8 cellular contexts compared by ENCODE assay signal in the genomic region with DNA sequence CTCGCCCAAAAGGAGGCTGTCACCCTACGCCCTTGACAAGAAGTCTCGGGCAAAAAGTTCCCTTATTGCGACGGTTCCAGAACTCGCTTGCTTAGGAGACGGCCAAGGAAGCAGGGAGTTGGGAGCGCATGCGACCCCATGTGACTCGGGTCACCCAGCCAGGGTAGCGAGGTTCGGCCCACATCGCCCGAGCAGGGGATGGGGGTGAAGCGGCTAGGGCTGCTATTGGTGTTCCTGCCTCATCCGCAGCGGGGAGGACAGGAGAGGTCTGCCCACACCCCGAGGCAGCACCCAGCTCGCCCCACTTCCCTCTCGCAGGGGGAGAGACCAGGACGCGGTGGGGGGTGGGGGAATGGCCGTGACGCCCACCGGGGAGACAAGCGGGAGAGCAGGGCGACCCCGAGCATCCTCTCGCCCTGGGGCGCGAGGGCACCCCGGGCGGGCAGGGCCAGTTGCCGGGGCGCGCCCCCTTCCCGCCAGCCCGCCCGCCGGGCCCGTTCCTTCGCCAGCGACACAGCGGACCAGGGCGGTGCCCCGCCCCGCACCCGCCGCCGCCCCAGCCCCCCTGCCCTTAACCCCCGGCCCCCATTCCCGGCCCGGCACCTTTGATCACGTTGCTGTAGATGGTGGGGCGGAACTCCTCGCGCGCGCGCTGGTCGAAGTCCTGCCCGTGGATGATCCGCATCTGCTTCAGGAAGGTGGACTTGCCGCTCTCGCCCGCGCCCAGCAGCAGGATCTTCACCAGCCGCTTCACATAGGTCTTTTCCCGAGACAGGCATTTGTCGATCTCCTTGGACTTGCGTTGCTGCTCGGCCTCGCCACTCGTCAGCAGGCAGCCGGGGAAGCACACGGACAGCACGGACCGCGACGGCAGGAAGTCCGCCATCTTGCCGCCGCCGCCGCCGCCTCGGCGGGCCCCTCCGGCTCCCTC. TPM values are rescaled to one million over a fixed set of nuclear protein-coding genes. Genes with fewer than 3 reads are reported as not detected.
DNase-seq lines count a peak whose midpoint lies in the region; ATAC-seq and TF ChIP-seq lines count a peak whose summit lies in the region.

No MANE protein-coding gene starts in this region.

- POLR2A ChIA-PET in RWPE1 (lab: Yijun Ruan, JAX; ENCODE audit: low non-redundant PET), result interaction anchor here (0.6 to 1.0 kb wide), 6 partner anchors 37 to 1111 kb away, joined by 3 to 5 read pairs (median 3); no protein-coding TSS in a partner anchor

- CTCF ChIA-PET in RWPE1 (lab: Yijun Ruan, JAX), result interaction anchor here (0.6 to 1.1 kb wide), 2 partner anchors 45 to 505 kb away, joined by 4 to 5 read pairs; no protein-coding TSS in a partner anchor

- peaks cover 50% of the 10 kb centered on the region for H3K79me2 ChIP-seq in osteoblast (ENCODE audit: insufficient read depth, low read length)

- H3K27ac Mint-ChIP-seq in activated naive CD4-positive, alpha-beta T cell treated with anti-CD3 and anti-CD28 coated beads, Interleukin-2, amount 50 U/mL, for 72 hours, result peak overlapping the region; percentile 95 to 98

- H2AFZ ChIP-seq in osteoblast (ENCODE audit: low read length), result peak overlapping the region; percentile 96

- H3K4me3 ChIP-seq in osteoblast (ENCODE audit: insufficient read depth, low read length) (peak overlapping the region; percentile 98), upper lobe of right lung (peak overlapping the region; percentile 73)

- peak overlapping the region; percentile 84 for H3K4me2 ChIP-seq in osteoblast (ENCODE audit: insufficient read depth, low read length)

- H3K27ac ChIP-seq in RWPE1 (peak overlapping the region; percentile 97), osteoblast (ENCODE audit: low read depth, low read length) (peak overlapping the region; percentile 76), upper lobe of right lung (peak overlapping the region; percentile 99)

- peaks cover 16 to 36% of the 10 kb centered on the region in 2 donors for H3K36me3 Mint-ChIP-seq in activated naive CD4-positive, alpha-beta T cell treated with anti-CD3 and anti-CD28 coated beads, Interleukin-2, amount 50 U/mL, for 72 hours

- ATAC-seq in GM18499 (IDR thresholded peaks at IDR 0.05; ENCODE audit: insufficient read depth, unreplicated experiment), result peak; percentile 17
- ATAC-seq in HG03039 (IDR thresholded peaks at IDR 0.05; ENCODE audit: unreplicated experiment), result peak; percentile 26
- peak; percentile 42 to 44 for ATAC-seq in activated naive CD4-positive, alpha-beta T cell treated with anti-CD3 and anti-CD28 coated beads, Interleukin-2, amount 50 U/mL, for 72 hours
- ATAC-seq in Right ventricle myocardium superior (ENCODE audit: poor library complexity), result peak; percentile 45
- ATAC-seq in upper lobe of right lung, result peak; percentile 62

- H3K27me3 ChIP-seq in osteoblast (ENCODE audit: insufficient read depth, low read length), result no peaks in the 10 kb centered on the region
- H3K27me3 ChIP-seq in upper lobe of right lung, result no peaks in the 10 kb centered on the region

- intact Hi-C loops in Right ventricle myocardium superior (cut with DNase I), result loop anchor here (1.0 to 5.0 kb wide), 2 partner anchors 46 to 81 kb away; no protein-coding TSS in a partner anchor
- intact Hi-C loops in upper lobe of right lung (cut with DNase I), result no loop called here

- peaks cover 32% of the 10 kb centered on the region for H4K20me1 ChIP-seq in osteoblast (ENCODE audit: insufficient read depth, low read length)

- H3K9me3 Mint-ChIP-seq in activated naive CD4-positive, alpha-beta T cell treated with anti-CD3 and anti-CD28 coated beads, Interleukin-2, amount 50 U/mL, for 72 hours, result no peaks in the 10 kb centered on the region

- no peaks in the 10 kb centered on the region for H3K9me3 ChIP-seq in osteoblast (ENCODE audit: low read depth, low read length)
- no peaks in the 10 kb centered on the region for H3K9me3 ChIP-seq in upper lobe of right lung

- peaks cover 20% of the 10 kb centered on the region for H3K36me3 ChIP-seq in osteoblast (ENCODE audit: insufficient read depth, low read length)
- H3K36me3 ChIP-seq in upper lobe of right lung, result peaks cover 25% of the 10 kb centered on the region

- DNase-seq in A172 (ENCODE audit: low spot score) (peak; percentile 47), RWPE1 (ENCODE audit: low spot score) (peak; percentile 44), Right ventricle myocardium superior (peak; percentile 79), osteoblast (ENCODE audit: insufficient read length, low spot score, missing footprints) (peak; percentile 83), upper lobe of right lung (peak; percentile 86)
- peak; percentile 53 to 73 for DNase-seq in activated naive CD4-positive, alpha-beta T cell treated with anti-CD3 and anti-CD28 coated beads, Interleukin-2, amount 50 U/mL, for 72 hours (ENCODE audit: low spot score in 2 of 2)

- peaks cover 14% of the 10 kb centered on the region for H3K4me1 ChIP-seq in osteoblast (ENCODE audit: insufficient read depth, low read length)
- peaks cover 38% of the 10 kb centered on the region for H3K4me1 ChIP-seq in upper lobe of right lung

- TF ChIP-seq CTCF in RWPE1 (conservative IDR thresholded peaks at IDR 0.05; ENCODE audit: low read depth), result no peak
- no peak for TF ChIP-seq CTCF in osteoblast (IDR thresholded peaks at IDR 0.05; ENCODE audit: extremely low read depth, low read depth, low read length)
- TF ChIP-seq CTCF in upper lobe of right lung (IDR thresholded peaks at IDR 0.05), result no peak

RNA-seq across cellular contexts. Expression of gene GNA13, which starts 0.6 kb away (rescaled TPM):
- total RNA-seq in A172 (2014; rRNA removed; shearing (Covaris generic)), result 58.9 and 62.5 TPM in 2 replicates
- 10 to 100 TPM; 53.0 to 74.7 TPM for total RNA-seq in activated naive CD4-positive, alpha-beta T cell treated with anti-CD3 and anti-CD28 coated beads, Interleukin-2, amount 50 U/mL, for 72 hours
- total RNA-seq in Right ventricle myocardium superior (21.1 TPM), osteoblast (63.1 and 63.3 TPM in 2 replicates), upper lobe of right lung (51.3 TPM)

Comparison
In these comparisons a context has a peak if more than half of its experiments do, and no peak if none do; other contexts are left out.
1. Peak in every context shown above with its lines: DNase-seq, ATAC-seq, H3K4me3 ChIP-seq and H3K27ac ChIP-seq.